In genomic region chr4:1371151-1371830, GRCh38 we compare ENCODE assay signal across 34 cellular contexts. TPM values are rescaled to one million over a fixed set of nuclear protein-coding genes. Genes with fewer than 3 reads are reported as not detected.
"Had no signal": no experiment of that assay in that cellular context is flagged by ENCODE, and none has a peak within 500 bp of the region (broad histone marks: within the 10 kb centered on the region; RNA-seq: fewer than 3 reads in every experiment).

No MANE protein-coding gene starts in this region.

- ATAC-seq: activated CD4-positive, CD25-positive, alpha-beta regulatory T cell treated with anti-CD3 and anti-CD28 coated beads, Interleukin-2, amount 50 U/mL, for 24 hours; gastrocnemius medialis; left colon; naive thymus-derived CD8-positive, alpha-beta T cell; right cardiac atrium had no signal

- H3K36me3 ChIP-seq: colonic mucosa, ovary, vagina had no signal

- H3K27ac Mint-ChIP-seq: activated naive CD4-positive, alpha-beta T cell treated with anti-CD3 and anti-CD28 coated beads for 36 hours; stimulated activated naive CD8-positive, alpha-beta T cell treated with anti-CD3 and anti-CD28 coated beads, Interleukin-15, Interleukin-2, amounts not matched to agents 100 ng/mL and 50 ng/mL, for 24 hours had no signal

- H3K27ac ChIP-seq: colonic mucosa, gastrocnemius medialis, neutrophil, ovary, SK-N-MC, skin epidermis, thoracic aorta, vagina, VCaP had no signal

- H3K4me3 ChIP-seq: colonic mucosa, gastrocnemius medialis, ovary, SK-N-MC, skin epidermis, thoracic aorta, vagina had no signal

- H3K27me3 ChIP-seq: colonic mucosa, gastrocnemius medialis, neutrophil, ovary, vagina had no signal

- H3K9me3 ChIP-seq: colonic mucosa, gastrocnemius medialis, neutrophil, ovary, thoracic aorta, vagina had no signal

- H3K27me3 Mint-ChIP-seq: naive thymus-derived CD8-positive, alpha-beta T cell; stimulated activated naive CD8-positive, alpha-beta T cell treated with anti-CD3 and anti-CD28 coated beads, Interleukin-15, Interleukin-2, amounts not matched to agents 100 ng/mL and 50 ng/mL, for 24 hours had no signal

- DNase-seq: activated CD4-positive, alpha-beta T cell treated with anti-CD3 and anti-CD28 coated beads for 48 hours; activated CD4-positive, alpha-beta T cell treated with anti-CD3 and anti-CD28 coated beads, Interleukin-2, amount 50 U/mL, for 48 hours; activated CD8-positive, alpha-beta memory T cell treated with anti-CD3 and anti-CD28 coated beads for 24 hours; activated effector memory CD4-positive, alpha-beta T cell treated with anti-CD3 and anti-CD28 coated beads, Interleukin-2, amount 50 U/mL, for 16 hours; activated naive CD4-positive, alpha-beta T cell treated with anti-CD3 and anti-CD28 coated beads for 36 hours; amniotic stem cell; colonic mucosa; effector memory CD4-positive, alpha-beta T cell; erythroblast; hippocampal formation; stimulated activated CD4-positive, alpha-beta T cell treated with anti-CD3 and anti-CD28 coated beads, Interleukin-12 subunit alpha, Interleukin-12 subunit beta, amount 100 ng/mL, for 4 hours; stimulated activated CD4-positive, alpha-beta T cell treated with anti-CD3 and anti-CD28 coated beads, Interleukin-4, amount 100 ng/mL, for 1 hour; T-helper 9 cell; trophoblast cell had no signal

- H3K4me1 ChIP-seq: colonic mucosa, gastrocnemius medialis, vagina had no signal

- H3K9me3 Mint-ChIP-seq: activated naive CD4-positive, alpha-beta T cell treated with anti-CD3 and anti-CD28 coated beads for 36 hours; naive thymus-derived CD8-positive, alpha-beta T cell; stimulated activated naive CD8-positive, alpha-beta T cell treated with anti-CD3 and anti-CD28 coated beads, Interleukin-15, Interleukin-2, amounts not matched to agents 100 ng/mL and 50 ng/mL, for 24 hours had no signal

- H3K4me3 Mint-ChIP-seq: activated naive CD4-positive, alpha-beta T cell treated with anti-CD3 and anti-CD28 coated beads for 36 hours; naive thymus-derived CD8-positive, alpha-beta T cell; stimulated activated naive CD8-positive, alpha-beta T cell treated with anti-CD3 and anti-CD28 coated beads, Interleukin-15, Interleukin-2, amounts not matched to agents 100 ng/mL and 50 ng/mL, for 24 hours had no signal

RNA-seq across cellular contexts. Expression of gene NKX1-1, which starts 35.0 kb away (rescaled TPM):
- total RNA-seq: activated naive CD4-positive, alpha-beta T cell treated with anti-CD3 and anti-CD28 coated beads for 36 hours; bronchial epithelial cell; colonic mucosa; dermis microvascular lymphatic vessel endothelial cell; gastrocnemius medialis; left colon; liver; naive thymus-derived CD8-positive, alpha-beta T cell; ovary; pulmonary artery endothelial cell; right cardiac atrium; subcutaneous adipose tissue; T-helper 1 cell treated with Interleukin-12 subunit alpha and Interleukin-12 subunit beta and Interleukin-4 antibody, amounts not matched to agents 30 ng/mL and 1 ng/mL, for 36 hours; thoracic aorta; vagina had no signal
- polyA plus RNA-seq: keratinocyte; liver; naive thymus-derived CD8-positive, alpha-beta T cell; ovary; right cardiac atrium had no signal
